19 cellular contexts compared by ENCODE assay signal in genomic region chr9:84811726-84812074, GRCh38.
DNase-seq lines count a peak whose midpoint lies in the region; ATAC-seq and TF ChIP-seq lines count a peak whose summit lies in the region.
"Had no signal": no experiment of that assay in that cellular context is flagged by ENCODE, and none has a peak within 500 bp of the region (broad histone marks: within the 10 kb centered on the region; RNA-seq: fewer than 3 reads in every experiment).

No MANE protein-coding gene starts in this region.

- peaks cover 37% of the 10 kb centered on the region for H3K4me1 Mint-ChIP-seq in GM23338
- H3K4me1 Mint-ChIP-seq: B cell; CD4-positive, CD25-positive, alpha-beta regulatory T cell had no signal

- H2AK5ac ChIP-seq in neuronal stem cell (ENCODE audit: low read depth, low read length): no peak overlapping the region

- no peaks in the 10 kb centered on the region for H3K9me3 Mint-ChIP-seq in GM23338
- H3K9me3 Mint-ChIP-seq: CD8-positive, alpha-beta T cell; H9 had no signal

- peaks cover 8% of the 10 kb centered on the region; the same call in 1 of the 2 replicates for H3K9me2 ChIP-seq in GM23338 (ENCODE audit: insufficient read depth)

- peak; percentile 46 for ATAC-seq in GM23338
- peak; percentile 70 for ATAC-seq in left colon
- no peak for ATAC-seq in psoas muscle
- no peak for ATAC-seq in GM21723 (IDR thresholded peaks at IDR 0.05; ENCODE audit: unreplicated experiment)
- ATAC-seq: CD8-positive, alpha-beta T cell; HCT116 had no signal

- no peaks in the 10 kb centered on the region for H3K27me3 ChIP-seq in GM23338 (ENCODE audit: insufficient read depth)
- no peaks in the 10 kb centered on the region for H3K27me3 ChIP-seq in ectodermal cell (ENCODE audit: control insufficient read depth, insufficient read depth, low read length, poor library complexity, severe bottlenecking)
- no peaks in the 10 kb centered on the region for H3K27me3 ChIP-seq in neuronal stem cell (ENCODE audit: control insufficient read depth in 3 of 3, insufficient read depth in 3 of 3, low read depth in 1 of 3, low read length in 3 of 3)
- H3K27me3 ChIP-seq in psoas muscle (ENCODE audit: insufficient read depth in 3 of 3, low read length in 2 of 3): no peaks in the 10 kb centered on the region
- H3K27me3 ChIP-seq: BLaER1 had no signal

- no peak overlapping the region for H4K8ac ChIP-seq in neuronal stem cell (ENCODE audit: low read depth, low read length)

- TF ChIP-seq CTCF in GM23338 (conservative IDR thresholded peaks at IDR 0.05; ENCODE audit: low read depth in 2 of 2): no peak
- no peak for TF ChIP-seq CTCF in psoas muscle (IDR thresholded peaks at IDR 0.05)

- H2BK15ac ChIP-seq in neuronal stem cell (ENCODE audit: low read length): no peak overlapping the region

- no peaks in the 10 kb centered on the region for H3K79me1 ChIP-seq in neuronal stem cell (ENCODE audit: low read depth, low read length)

- DNase-seq in GM23338 (ENCODE audit: low spot score): no peak
- DNase-seq in left colon: no peak
- DNase-seq in neuronal stem cell (ENCODE audit: low spot score): no peak
- DNase-seq in pons (ENCODE audit: low spot score): no peak
- no peak for DNase-seq in psoas muscle
- DNase-seq: CD4-positive, CD25-positive, alpha-beta regulatory T cell; CD8-positive, alpha-beta T cell; DMS53; DMS79 treated with DMSO at 0.1 percent for 48 hours; GF-D8; GM23248 had no signal

- no peaks in the 10 kb centered on the region for H3K79me2 ChIP-seq in GM23338 (replicated peaks; ENCODE audit: insufficient read depth)

- no peak overlapping the region for H3K23ac ChIP-seq in neuronal stem cell (ENCODE audit: low read depth, low read length, poor library complexity)

- no peaks in the 10 kb centered on the region for H3F3A ChIP-seq in GM23338 (replicated peaks; ENCODE audit: low read depth)

- H3K4me3 ChIP-seq in GM23338 (no peak overlapping the region), ectodermal cell (ENCODE audit: insufficient read depth, low read depth, low read length) (no peak overlapping the region), neuronal stem cell (ENCODE audit: low read length in 2 of 2) (no peak overlapping the region), psoas muscle (no peak overlapping the region)
- H3K4me3 ChIP-seq: BLaER1, GM23248 had no signal

- H2BK120ac ChIP-seq in neuronal stem cell (ENCODE audit: low read depth, low read length): no peak overlapping the region

- no peak overlapping the region for H3K4me3 Mint-ChIP-seq in GM23338
- H3K4me3 Mint-ChIP-seq: B cell; CD4-positive, CD25-positive, alpha-beta regulatory T cell; CD8-positive, alpha-beta T cell; H9 had no signal

- no peak overlapping the region for H2BK12ac ChIP-seq in neuronal stem cell (ENCODE audit: low read length)

- H2AFZ ChIP-seq in GM23338 (no peak overlapping the region), neuronal stem cell (ENCODE audit: low read length) (no peak overlapping the region)
- H2AFZ ChIP-seq: GM23248 had no signal

- H3K9me3 ChIP-seq in ectodermal cell (ENCODE audit: control insufficient read depth, low read length) (no peaks in the 10 kb centered on the region), neuronal stem cell (replicated peaks in 1 of 2; ENCODE audit: control insufficient read depth in 2 of 2, insufficient read depth in 1 of 2, low read depth in 1 of 2, low read length in 2 of 2) (no peaks in the 10 kb centered on the region), psoas muscle (no peaks in the 10 kb centered on the region)
- H3K9me3 ChIP-seq: BLaER1 had no signal

- no peak overlapping the region for H3K9ac ChIP-seq in neuronal stem cell (ENCODE audit: low read depth, low read length, poor library complexity)
- H3K9ac ChIP-seq: BLaER1, GM23248 had no signal

- H3K27me3 Mint-ChIP-seq in GM23338 (ENCODE audit: insufficient read depth, low read depth, poor library complexity): no peaks in the 10 kb centered on the region
- H3K27me3 Mint-ChIP-seq: CD4-positive, CD25-positive, alpha-beta regulatory T cell had no signal

- H2BK5ac ChIP-seq in neuronal stem cell (ENCODE audit: low read length): no peak overlapping the region

- no peak overlapping the region for H4K91ac ChIP-seq in neuronal stem cell (ENCODE audit: low read depth, low read length, poor library complexity)

- intact Hi-C loops in left colon (cut with DNase I, micrococcal nuclease) (no loop called here), psoas muscle (cut with DNase I) (no loop called here)

- WGBS in ectodermal cell, 2 experiments: 71 to 92% methylated on average over 1 of the region's 1 CpG
- WGBS in neuronal stem cell (ENCODE audit: extremely low coverage in 2 of 2, insufficient read length in 2 of 2, insufficient replicate concordance in 1 of 2), 2 donors: no CpG with 5 or more reads among the region's 1 CpG
- 88 to 97% (median 97%) methylated on average over 1 of the region's 1 CpG for WGBS in psoas muscle, 3 donors

- H3K27ac ChIP-seq in GM23338 (ENCODE audit: low read depth) (no peak overlapping the region), ectodermal cell (ENCODE audit: insufficient read depth, low read depth, low read length, poor library complexity, severe bottlenecking) (peak overlapping the region; percentile 6), neuronal stem cell (replicated peaks; ENCODE audit: low read length) (peak overlapping the region; percentile 6), psoas muscle (no peak overlapping the region)
- H3K27ac ChIP-seq: 22Rv1, BLaER1, C4-2B, GM23248 had no signal

- H3K4me2 ChIP-seq in GM23338 (0 out of 2 replicates have a peak overlapping the region, but pooled peaks have one; percentile 14), neuronal stem cell (ENCODE audit: insufficient read depth, low read length, poor library complexity, severe bottlenecking) (no peak overlapping the region)
- H3K4me2 ChIP-seq: BLaER1 had no signal

- H3K4me1 ChIP-seq in GM23338 (ENCODE audit: insufficient read depth) (peaks cover 10% of the 10 kb centered on the region), ectodermal cell (ENCODE audit: control insufficient read depth, insufficient read depth, low read length) (peaks cover 39% of the 10 kb centered on the region), neuronal stem cell (ENCODE audit: control insufficient read depth in 2 of 2, insufficient read depth in 1 of 2, low read depth in 1 of 2, low read length in 2 of 2) (peaks cover 11 to 25% of the 10 kb centered on the region in 2 donors), psoas muscle (no peaks in the 10 kb centered on the region)

- no peaks in the 10 kb centered on the region for H4K20me1 ChIP-seq in GM23338 (replicated peaks; ENCODE audit: insufficient read depth)
- H4K20me1 ChIP-seq: BLaER1 had no signal

- H3K27ac Mint-ChIP-seq in GM23338: 0 out of 2 replicates have a peak overlapping the region, but pooled peaks have one; percentile 0
- H3K27ac Mint-ChIP-seq: B cell; CD4-positive, CD25-positive, alpha-beta regulatory T cell; CD8-positive, alpha-beta T cell had no signal

- no peaks in the 10 kb centered on the region for H3K36me3 Mint-ChIP-seq in GM23338 (ENCODE audit: low read depth)
- H3K36me3 Mint-ChIP-seq: CD4-positive, CD25-positive, alpha-beta regulatory T cell; CD8-positive, alpha-beta T cell had no signal

- no peak overlapping the region for H3K18ac ChIP-seq in neuronal stem cell (ENCODE audit: low read length)

- H3K4ac ChIP-seq in neuronal stem cell (ENCODE audit: low read length): no peak overlapping the region

- no peak overlapping the region for H3K14ac ChIP-seq in neuronal stem cell (ENCODE audit: low read length)

- H3K36me3 ChIP-seq in GM23338 (ENCODE audit: insufficient read depth) (no peaks in the 10 kb centered on the region), ectodermal cell (ENCODE audit: control insufficient read depth, insufficient read depth, low read length) (no peaks in the 10 kb centered on the region), neuronal stem cell (replicated peaks in 1 of 2; ENCODE audit: control insufficient read depth in 2 of 2, insufficient read depth in 2 of 2, low read length in 2 of 2) (no peaks in the 10 kb centered on the region), psoas muscle (ENCODE audit: insufficient read depth in 1 of 2, low read depth in 1 of 2) (no peaks in the 10 kb centered on the region)
- H3K36me3 ChIP-seq: BLaER1 had no signal

TF ChIP-seq in GM23338, 12 proteins besides CTCF, POLR2A, EP300 and RAD21 (continues in another document):
- TF ChIP-seq POLR2AphosphoS5 (IDR thresholded peaks at IDR 0.05; ENCODE audit: low read depth) (no peak), ETS1 (IDR thresholded peaks at IDR 0.05) (no peak), ZNF114 (CRISPR knock-in tag; IDR thresholded peaks at IDR 0.05) (no peak)

Comparison
In these comparisons a context has a peak if more than half of its experiments do, and no peak if none do; other contexts are left out.
1. ATAC-seq: peak in GM23338 (single experiment) and left colon (single experiment); none in psoas muscle (0 of 4) and GM21723 (single experiment).
2. H3K27ac ChIP-seq: peak in ectodermal cell (single experiment) and neuronal stem cell (single experiment); none in GM23338 (single experiment) and psoas muscle (single experiment).